Comparison of ENCODE assay signal across 2 cellular contexts in the genomic region with DNA sequence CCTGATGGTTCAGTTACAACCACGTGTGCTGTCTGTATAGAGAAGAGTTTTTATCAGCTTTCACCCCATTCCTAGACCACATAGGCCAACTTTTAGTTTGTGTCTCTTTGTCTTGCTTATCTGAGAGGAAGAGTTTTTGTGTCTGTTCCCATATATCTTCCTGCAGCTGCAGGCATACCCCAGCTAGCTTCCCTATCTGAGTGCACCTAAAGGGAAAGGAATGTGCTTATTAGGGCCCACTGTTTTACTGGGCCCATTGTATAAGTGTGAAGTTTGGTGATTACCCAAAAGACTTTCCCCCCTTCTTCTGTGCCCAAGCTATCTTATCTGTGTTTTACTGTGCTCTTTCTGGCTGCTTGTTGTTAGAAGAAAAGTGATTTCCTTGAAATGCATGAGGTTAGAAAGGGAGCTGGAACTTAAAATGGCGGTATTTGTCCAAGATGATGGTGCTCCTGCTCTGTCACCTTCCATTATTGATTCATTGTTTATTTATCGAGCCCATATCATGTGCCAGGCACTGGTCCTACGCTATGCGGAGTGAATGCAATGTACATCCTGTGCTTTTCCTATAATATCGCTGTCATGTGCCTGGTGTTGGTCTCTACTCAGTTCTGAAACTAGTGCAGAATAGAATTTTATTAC.
TF ChIP-seq lines count a peak whose summit lies in the region.

No MANE protein-coding gene starts in this region.

TF ChIP-seq in H1, 55 proteins besides CTCF, POLR2A, EP300 and RAD21:
- no peak for TF ChIP-seq EGR1 (IDR thresholded peaks at IDR 0.05; ENCODE audit: borderline replicate concordance, low read depth, low read length)
- TF ChIP-seq TCF12 (IDR thresholded peaks at IDR 0.05; ENCODE audit: low read depth, low read length) = no peak
- TF ChIP-seq TEAD4 (IDR thresholded peaks at IDR 0.05; ENCODE audit: low read depth, low read length) = no peak
- no peak for TF ChIP-seq CBX5 (IDR thresholded peaks at IDR 0.05; ENCODE audit: low read depth, low read length)
- TF ChIP-seq, protein P1, sequence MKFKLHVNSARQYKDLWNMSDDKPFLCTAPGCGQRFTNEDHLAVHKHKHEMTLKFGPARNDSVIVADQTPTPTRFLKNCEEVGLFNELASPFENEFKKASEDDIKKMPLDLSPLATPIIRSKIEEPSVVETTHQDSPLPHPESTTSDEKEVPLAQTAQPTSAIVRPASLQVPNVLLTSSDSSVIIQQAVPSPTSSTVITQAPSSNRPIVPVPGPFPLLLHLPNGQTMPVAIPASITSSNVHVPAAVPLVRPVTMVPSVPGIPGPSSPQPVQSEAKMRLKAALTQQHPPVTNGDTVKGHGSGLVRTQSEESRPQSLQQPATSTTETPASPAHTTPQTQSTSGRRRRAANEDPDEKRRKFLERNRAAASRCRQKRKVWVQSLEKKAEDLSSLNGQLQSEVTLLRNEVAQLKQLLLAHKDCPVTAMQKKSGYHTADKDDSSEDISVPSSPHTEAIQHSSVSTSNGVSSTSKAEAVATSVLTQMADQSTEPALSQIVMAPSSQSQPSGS (IDR thresholded peaks at IDR 0.05; ENCODE audit: low read length) = no peak
- no peak for TF ChIP-seq POU5F1 (IDR thresholded peaks at IDR 0.05; ENCODE audit: low read depth, low read length)
- no peak for TF ChIP-seq HDAC6 (IDR thresholded peaks at IDR 0.05; ENCODE audit: low read depth, low read length)
- no peak for TF ChIP-seq ZNF274 (IDR thresholded peaks at IDR 0.05; ENCODE audit: borderline replicate concordance, extremely low read depth, low read length)
- no peak for TF ChIP-seq PHF8 (conservative IDR thresholded peaks at IDR 0.05; ENCODE audit: low read depth, low read length)
- no peak for TF ChIP-seq FOSL1 (IDR thresholded peaks at IDR 0.05; ENCODE audit: insufficient read depth, low read depth, low read length)
- no peak for TF ChIP-seq RBBP5 (IDR thresholded peaks at IDR 0.05; ENCODE audit: borderline replicate concordance, low read depth, low read length)
- no peak for TF ChIP-seq KDM5A (IDR thresholded peaks at IDR 0.05; ENCODE audit: low read length)

TF ChIP-seq in GM12891, 5 proteins besides CTCF, POLR2A, EP300 and RAD21:
- TF ChIP-seq PAX5 (IDR thresholded peaks at IDR 0.05; ENCODE audit: insufficient read depth, low read length, severe bottlenecking) (no peak), SPI1 (IDR thresholded peaks at IDR 0.05; ENCODE audit: low read depth, low read length) (no peak), POLR2AphosphoS5 (IDR thresholded peaks at IDR 0.05; ENCODE audit: low read depth, low read length) (no peak), POU2F2 (IDR thresholded peaks at IDR 0.05; ENCODE audit: low read depth, low read length) (no peak), TAF1 (IDR thresholded peaks at IDR 0.05; ENCODE audit: low read depth, low read length) (no peak)
